ENCODE assay signal across 8 cellular contexts in genomic region chr12:6538420-6539275, GRCh38. TPM values are rescaled to one million over a fixed set of nuclear protein-coding genes. Genes with fewer than 3 reads are reported as not detected.
DNase-seq lines count a peak whose midpoint lies in the region; ATAC-seq, FAIRE-seq and TF ChIP-seq lines count a peak whose summit lies in the region.

No MANE protein-coding gene starts in this region.

- no peaks in the 10 kb centered on the region for H3K27me3 Mint-ChIP-seq in activated naive CD4-positive, alpha-beta T cell treated with anti-CD3 and anti-CD28 coated beads, Interleukin-2, amount 50 U/mL, for 24 hours

- WGBS in H1 (ENCODE audit: extremely low coverage in 1 of 2, insufficient coverage in 1 of 2, insufficient read length in 1 of 2, insufficient replicate concordance in 2 of 2, low coverage in 1 of 2, low lambda C conversion rate in 2 of 2, missing lambda C conversion rate in 1 of 2), 2 experiments: 77% methylated on average over 23 of the region's 23 CpGs; no CpG with 5 or more reads in 1 of the 2 experiments

- H3K4me1 Mint-ChIP-seq in activated naive CD4-positive, alpha-beta T cell treated with anti-CD3 and anti-CD28 coated beads, Interleukin-2, amount 50 U/mL, for 24 hours: peaks cover 46% of the 10 kb centered on the region

- H2BK15ac ChIP-seq in H1 (ENCODE audit: low read length): no peak overlapping the region

- no peak overlapping the region for H3K14ac ChIP-seq in H1 (ENCODE audit: insufficient read length)

- H3K4me3 Mint-ChIP-seq in activated naive CD4-positive, alpha-beta T cell treated with anti-CD3 and anti-CD28 coated beads, Interleukin-2, amount 50 U/mL, for 24 hours: peak overlapping the region; percentile 36

- H3K23me2 ChIP-seq in H1 (ENCODE audit: low read depth, low read length): peaks cover 5% of the 10 kb centered on the region; the same call in 1 of the 2 replicates

- H3K4ac ChIP-seq in H1 (replicated peaks; ENCODE audit: insufficient read length, low read depth, low read length): no peak overlapping the region

- POLR2A ChIA-PET in H1 (lab: Charles Lee; ENCODE audit: partially characterized antibody): interaction anchor here (0.6 to 11.4 kb wide), 44 partner anchors 13 to 484 kb away, joined by 3 to 665 read pairs (median 5); partner anchors contain the start of genes CHD4, GPR162, IFFO1 and MRPL51

- H4K5ac ChIP-seq in H1 (ENCODE audit: insufficient read length, low read depth, low read length): no peak overlapping the region

- no peaks in the 10 kb centered on the region for H3K27me3 ChIP-seq in H1 (replicated peaks in 1 of 4; ENCODE audit: control insufficient read depth in 3 of 4, extremely low read depth in 1 of 4, insufficient read depth in 3 of 4, low read length in 3 of 4)

- H2BK20ac ChIP-seq in H1 (ENCODE audit: low read length): no peak overlapping the region

- H2BK120ac ChIP-seq in H1 (replicated peaks; ENCODE audit: low read depth, low read length): no peak overlapping the region

- H3K79me1 ChIP-seq in H1 (ENCODE audit: low read depth, low read length): no peaks in the 10 kb centered on the region; the same call in 1 of the 2 replicates

- H3K9me3 ChIP-seq in H1 (ENCODE audit: insufficient read depth in 2 of 2, low read depth in 1 of 2, low read length in 1 of 2): no peaks in the 10 kb centered on the region

- peaks cover 0 to 12% (median 10%) of the 10 kb centered on the region in 4 experiments; a peak in 5 of 7 replicates for H3K4me1 ChIP-seq in H1 (replicated peaks in 1 of 4; ENCODE audit: control insufficient read depth in 3 of 4, insufficient read depth in 4 of 4, low read length in 3 of 4)

- no peak overlapping the region for H3K9ac ChIP-seq in H1 (replicated peaks in 1 of 4; ENCODE audit: extremely low read depth in 1 of 4, low read depth in 3 of 4, low read length in 3 of 4)

- no peak overlapping the region for H4K8ac ChIP-seq in H1 (ENCODE audit: extremely low read depth, insufficient read depth, low read length)

- no peak overlapping the region for H2BK5ac ChIP-seq in H1 (ENCODE audit: low read depth, low read length)

- H3K79me2 ChIP-seq in H1 (ENCODE audit: control insufficient read depth in 1 of 2, insufficient read depth in 2 of 2, low read length in 2 of 2): peaks cover 3 to 21% of the 10 kb centered on the region in 2 experiments; a peak in 3 of 4 replicates

- no peak overlapping the region for H2AFZ ChIP-seq in H1 (ENCODE audit: low read length)

- H3K4me3 ChIP-seq in H1 (ENCODE audit: extremely low read depth in 1 of 4, insufficient read depth in 2 of 4, low read depth in 3 of 4, low read length in 4 of 4): no peak overlapping the region

- peak overlapping the region; percentile 94 for H3K27ac Mint-ChIP-seq in activated naive CD4-positive, alpha-beta T cell treated with anti-CD3 and anti-CD28 coated beads, Interleukin-2, amount 50 U/mL, for 24 hours

- no peak overlapping the region for H2BK12ac ChIP-seq in H1 (ENCODE audit: low read depth, low read length)

- H3K36me3 ChIP-seq in H1 (ENCODE audit: control insufficient read depth in 2 of 4, insufficient read depth in 4 of 4, low read length in 3 of 4): peaks cover 23 to 39% (median 28%) of the 10 kb centered on the region in 4 experiments

- no peak overlapping the region for H4K91ac ChIP-seq in H1 (replicated peaks; ENCODE audit: insufficient read length, low read length)

- no peak for ATAC-seq in HG02938 (IDR thresholded peaks at IDR 0.05; ENCODE audit: unreplicated experiment)

- DNase-seq in activated naive CD4-positive, alpha-beta T cell (lab: John Stamatoyannopoulos, UW): no peak
- peak; percentile 62 for DNase-seq in RPMI7951 (ENCODE audit: low read depth)
- DNase-seq in H1 (ENCODE audit: low read depth in 1 of 2, low spot score in 2 of 2): no peak
- peak; percentile 65 for DNase-seq in stimulated activated CD4-positive, alpha-beta T cell treated with anti-CD3 and anti-CD28 coated beads, Interleukin-15, amount 100 ng/mL, for 24 hours
- no peak for DNase-seq in dermis blood vessel endothelial cell
- DNase-seq in NCI-H524 treated with DMSO at 0.1 percent for 48 hours (lab: John Stamatoyannopoulos, UW): no peak

- no peak overlapping the region for H3K18ac ChIP-seq in H1 (ENCODE audit: extremely low read depth, low read length)

- H3K23ac ChIP-seq in H1 (ENCODE audit: insufficient read length): no peak overlapping the region

- TF ChIP-seq RAD21 in H1 (IDR thresholded peaks at IDR 0.05 in 1 of 2, conservative IDR thresholded peaks at IDR 0.05 in 1 of 2; ENCODE audit: low read depth in 2 of 2, low read length in 2 of 2): no peak

- no peak for TF ChIP-seq CTCF in H1 (IDR thresholded peaks at IDR 0.05; ENCODE audit: control extremely low read depth in 1 of 3, insufficient read depth in 1 of 3, low read depth in 1 of 3, low read length in 3 of 3)

- H2AK5ac ChIP-seq in H1 (ENCODE audit: low read depth, low read length): no peak overlapping the region

- no peak for FAIRE-seq in H1 (lab: Jason Lieb, UNC)

- no peak overlapping the region for H3K4me2 ChIP-seq in H1 (ENCODE audit: insufficient read depth in 1 of 2, low read depth in 2 of 2, low read length in 2 of 2)

- TF ChIP-seq POLR2A in H1 (IDR thresholded peaks at IDR 0.05; ENCODE audit: control extremely low read depth in 1 of 2, low read depth in 2 of 2, low read length in 2 of 2): peak in 1 of 2 experiments; percentile 78; a peak in 2 of 3 replicates

- H3K27ac ChIP-seq in H1 (ENCODE audit: low read depth, low read length): no peak overlapping the region

- no peak overlapping the region for H3K56ac ChIP-seq in H1 (replicated peaks; ENCODE audit: insufficient read length, low read depth, low read length)

- CTCF ChIA-PET in H1 (lab: Charles Lee; ENCODE audit: partially characterized antibody): interaction anchor here (0.8 to 24.9 kb wide), 27 partner anchors 7 to 298 kb away, joined by 3 to 462 read pairs (median 5); partner anchors contain the start of genes ACRBP, IFFO1 and NOP2

- no peak for TF ChIP-seq EP300 in H1 (IDR thresholded peaks at IDR 0.05; ENCODE audit: borderline replicate concordance in 1 of 2, low read depth in 2 of 2, low read length in 2 of 2)

- H3K9me3 Mint-ChIP-seq in activated naive CD4-positive, alpha-beta T cell treated with anti-CD3 and anti-CD28 coated beads, Interleukin-2, amount 50 U/mL, for 24 hours: no peaks in the 10 kb centered on the region

- peaks cover 10 to 23% of the 10 kb centered on the region in 2 experiments for H4K20me1 ChIP-seq in H1 (replicated peaks in 1 of 2; ENCODE audit: control insufficient read depth in 1 of 2, insufficient read depth in 2 of 2, low read length in 2 of 2)

- peaks cover 16% of the 10 kb centered on the region for H3K36me3 Mint-ChIP-seq in activated naive CD4-positive, alpha-beta T cell treated with anti-CD3 and anti-CD28 coated beads, Interleukin-2, amount 50 U/mL, for 24 hours

RNA-seq across cellular contexts. Expression of gene GAPDH, which starts 4.3 kb away (rescaled TPM):
- total RNA-seq in RPMI7951 (2014; rRNA removed; shearing (Covaris generic)): 8,506 and 8,626 TPM in 2 replicates
- total RNA-seq in H1 (2021; fragmentation: NEBNext Ultra II Directional; extraction: Animal tissue kit (Norgen Biotek cat#: 25700)): 5,175 and 5,215 TPM in 2 replicates
- 15,878 and 16,791 TPM in 2 replicates for polyA plus RNA-seq in H1 (2011; rRNA removed)
- 15,311 TPM for polyA plus RNA-seq in H1 (2011; cell fraction: cytosol; rRNA removed)
- polyA plus RNA-seq in H1 (2011; cell fraction: nucleus; rRNA removed): 11,358 TPM
- 6,320 to 9,842 TPM (median 9,706 TPM) in 4 replicates for polyA plus RNA-seq in H1 (2012, experiment 1 of 2)
- 9,111 TPM for polyA plus RNA-seq in H1 (2012, experiment 2 of 2)
- polyA plus RNA-seq in H1 (2013, experiment 1 of 2): 3,841 TPM
- 3,883 TPM for polyA plus RNA-seq in H1 (2013, experiment 2 of 2)
- 9,722 and 10,058 TPM in 2 replicates for polyA minus RNA-seq in H1 (2011; rRNA and poly(A)+ RNA removed)
- polyA minus RNA-seq in H1 (2011; cell fraction: cytosol; rRNA and poly(A)+ RNA removed): 5,130 TPM
- 3,036 TPM for polyA minus RNA-seq in H1 (2011; cell fraction: nucleus; rRNA and poly(A)+ RNA removed)
- total RNA-seq in dermis blood vessel endothelial cell: 4,017 and 6,422 TPM in 2 replicates

RNA-seq across cellular contexts. Expression of gene IFFO1, which starts 17.2 kb away (rescaled TPM):
- 5.8 and 8.6 TPM in 2 replicates for total RNA-seq in RPMI7951 (2014; rRNA removed; shearing (Covaris generic))
- total RNA-seq in H1 (2021; fragmentation: NEBNext Ultra II Directional; extraction: Animal tissue kit (Norgen Biotek cat#: 25700)): 11.8 and 12.2 TPM in 2 replicates
- polyA plus RNA-seq in H1 (2011; rRNA removed): 12.8 and 16.4 TPM in 2 replicates
- 15.3 TPM for polyA plus RNA-seq in H1 (2011; cell fraction: cytosol; rRNA removed)
- polyA plus RNA-seq in H1 (2011; cell fraction: nucleus; rRNA removed): 40.6 TPM
- polyA plus RNA-seq in H1 (2012, experiment 1 of 2): 8.2 to 13.3 TPM (median 13.2 TPM) in 4 replicates
- 7.8 TPM for polyA plus RNA-seq in H1 (2012, experiment 2 of 2)
- 11.5 TPM for polyA plus RNA-seq in H1 (2013, experiment 1 of 2)
- 9.5 TPM for polyA plus RNA-seq in H1 (2013, experiment 2 of 2)
- polyA minus RNA-seq in H1 (2011; rRNA and poly(A)+ RNA removed): 4.7 and 4.9 TPM in 2 replicates
- polyA minus RNA-seq in H1 (2011; cell fraction: cytosol; rRNA and poly(A)+ RNA removed): 3.6 TPM
- polyA minus RNA-seq in H1 (2011; cell fraction: nucleus; rRNA and poly(A)+ RNA removed): 10.6 TPM
- total RNA-seq in dermis blood vessel endothelial cell: 13.1 and 13.6 TPM in 2 replicates

RNA-seq across cellular contexts. Expression of gene NOP2, which starts 29.4 kb away (rescaled TPM):
- 14.2 and 17.8 TPM in 2 replicates for total RNA-seq in RPMI7951 (2014; rRNA removed; shearing (Covaris generic))
- total RNA-seq in H1 (2021; fragmentation: NEBNext Ultra II Directional; extraction: Animal tissue kit (Norgen Biotek cat#: 25700)): 82.6 and 85.6 TPM in 2 replicates
- polyA plus RNA-seq in H1 (2011; rRNA removed): 34.4 and 35.4 TPM in 2 replicates
- polyA plus RNA-seq in H1 (2011; cell fraction: cytosol; rRNA removed): 55.4 TPM
- 191 TPM for polyA plus RNA-seq in H1 (2011; cell fraction: nucleus; rRNA removed)
- polyA plus RNA-seq in H1 (2012, experiment 1 of 2): 73.4 to 85.0 TPM (median 77.9 TPM) in 4 replicates
- 49.2 TPM for polyA plus RNA-seq in H1 (2012, experiment 2 of 2)
- 63.9 TPM for polyA plus RNA-seq in H1 (2013, experiment 1 of 2)
- 51.3 TPM for polyA plus RNA-seq in H1 (2013, experiment 2 of 2)
- polyA minus RNA-seq in H1 (2011; rRNA and poly(A)+ RNA removed): 29.8 and 75.1 TPM in 2 replicates
- 26.6 TPM for polyA minus RNA-seq in H1 (2011; cell fraction: cytosol; rRNA and poly(A)+ RNA removed)
- 45.4 TPM for polyA minus RNA-seq in H1 (2011; cell fraction: nucleus; rRNA and poly(A)+ RNA removed)
- total RNA-seq in dermis blood vessel endothelial cell: 15.5 and 19.3 TPM in 2 replicates

RNA-seq across cellular contexts. Expression of gene NCAPD2, which starts 44.7 kb away (rescaled TPM):
- 92.1 and 106 TPM in 2 replicates for total RNA-seq in RPMI7951 (2014; rRNA removed; shearing (Covaris generic))
- total RNA-seq in H1 (2021; fragmentation: NEBNext Ultra II Directional; extraction: Animal tissue kit (Norgen Biotek cat#: 25700)): 129 and 132 TPM in 2 replicates
- 55.8 and 69.6 TPM in 2 replicates for polyA plus RNA-seq in H1 (2011; rRNA removed)
- polyA plus RNA-seq in H1 (2011; cell fraction: cytosol; rRNA removed): 80.8 TPM
- 136 TPM for polyA plus RNA-seq in H1 (2011; cell fraction: nucleus; rRNA removed)
- 87.4 to 104 TPM (median 95.1 TPM) in 4 replicates for polyA plus RNA-seq in H1 (2012, experiment 1 of 2)
- 28.6 TPM for polyA plus RNA-seq in H1 (2012, experiment 2 of 2)
- polyA plus RNA-seq in H1 (2013, experiment 1 of 2): 55.8 TPM
- 51.4 TPM for polyA plus RNA-seq in H1 (2013, experiment 2 of 2)
- polyA minus RNA-seq in H1 (2011; rRNA and poly(A)+ RNA removed): 177 and 197 TPM in 2 replicates
- 94.8 TPM for polyA minus RNA-seq in H1 (2011; cell fraction: cytosol; rRNA and poly(A)+ RNA removed)
- polyA minus RNA-seq in H1 (2011; cell fraction: nucleus; rRNA and poly(A)+ RNA removed): 106 TPM
- 28.2 and 102 TPM in 2 replicates for total RNA-seq in dermis blood vessel endothelial cell

RNA-seq across cellular contexts. Expression of gene MRPL51, which starts 45.6 kb away (rescaled TPM):
- total RNA-seq in RPMI7951 (2014; rRNA removed; shearing (Covaris generic)): 184 and 197 TPM in 2 replicates
- 318 and 331 TPM in 2 replicates for total RNA-seq in H1 (2021; fragmentation: NEBNext Ultra II Directional; extraction: Animal tissue kit (Norgen Biotek cat#: 25700))
- 101 and 119 TPM in 2 replicates for polyA plus RNA-seq in H1 (2011; rRNA removed)
- 179 TPM for polyA plus RNA-seq in H1 (2011; cell fraction: cytosol; rRNA removed)
- 62.0 TPM for polyA plus RNA-seq in H1 (2011; cell fraction: nucleus; rRNA removed)
- polyA plus RNA-seq in H1 (2012, experiment 1 of 2): 250 to 352 TPM (median 276 TPM) in 4 replicates
- polyA plus RNA-seq in H1 (2012, experiment 2 of 2): 64.2 TPM
- polyA plus RNA-seq in H1 (2013, experiment 1 of 2): 764 TPM
- polyA plus RNA-seq in H1 (2013, experiment 2 of 2): 884 TPM
- polyA minus RNA-seq in H1 (2011; rRNA and poly(A)+ RNA removed): 25.9 and 35.9 TPM in 2 replicates
- polyA minus RNA-seq in H1 (2011; cell fraction: cytosol; rRNA and poly(A)+ RNA removed): 36.5 TPM
- polyA minus RNA-seq in H1 (2011; cell fraction: nucleus; rRNA and poly(A)+ RNA removed): 27.2 TPM
- total RNA-seq in dermis blood vessel endothelial cell: 86.4 and 167 TPM in 2 replicates

Comparison
In these comparisons a context has a peak if more than half of its experiments do, and no peak if none do; other contexts are left out.
1. DNase-seq: peak in RPMI7951 (single experiment) and stimulated activated CD4-positive, alpha-beta T cell treated with anti-CD3 and anti-CD28 coated beads, Interleukin-15, amount 100 ng/mL, for 24 hours (single experiment); none in activated naive CD4-positive, alpha-beta T cell (0 of 4), H1 (0 of 2), dermis blood vessel endothelial cell (single experiment) and NCI-H524 treated with DMSO at 0.1 percent for 48 hours (single experiment).